Comparison of ENCODE assay signal across 8 cellular contexts in genomic region chr1:87329756-87330200, GRCh38. TPM values are rescaled to one million over a fixed set of nuclear protein-coding genes. Genes with fewer than 3 reads are reported as not detected.
DNase-seq lines count a peak whose midpoint lies in the region; ATAC-seq lines count a peak whose summit lies in the region.

No MANE protein-coding gene starts in this region.

- DNase-seq in NCI-H2107 treated with DMSO at 0.1 percent for 48 hours (lab: John Stamatoyannopoulos, UW; ENCODE audit: unreplicated experiment), result peak; percentile 60
- DNase-seq in NCI-H2107 (lab: John Stamatoyannopoulos, UW), result no peak
- peak; percentile 48 to 64 for DNase-seq in NOMO-1 (lab: John Stamatoyannopoulos, UW; ENCODE audit: unreplicated experiment in 2 of 2)
- DNase-seq in central memory CD8-positive, alpha-beta T cell (ENCODE audit: low spot score in 2 of 2), result no peak
- peak; percentile 55 for DNase-seq in mesenchymal stem cell
- no peak for DNase-seq in aorta

- WGBS in mesenchymal stem cell, result 0% methylated on average over 4 of the region's 5 CpGs
- WGBS in aorta, 2 donors, result 0 to 1% methylated on average over 5 of the region's 5 CpGs

- no peak overlapping the region for H2AFZ ChIP-seq in mesenchymal stem cell (ENCODE audit: low read depth, low read length)

- H2BK12ac ChIP-seq in mesenchymal stem cell (ENCODE audit: low read length in 2 of 2), result no peak overlapping the region

- no peak overlapping the region for H2BK120ac ChIP-seq in mesenchymal stem cell (ENCODE audit: low read depth, low read length)

- peaks cover 0 to 14% of the 10 kb centered on the region in 2 experiments for H3K36me3 ChIP-seq in mesenchymal stem cell (ENCODE audit: control insufficient read depth in 1 of 2, insufficient read depth in 2 of 2, low read depth in 1 of 2, low read length in 2 of 2)
- H3K36me3 ChIP-seq in aorta (ENCODE audit: control insufficient read depth in 1 of 2, insufficient read depth in 2 of 2, low read length in 1 of 2), result no peaks in the 10 kb centered on the region

- peak overlapping the region; percentile 97 for H3K4me3 Mint-ChIP-seq in central memory CD8-positive, alpha-beta T cell

- H2BK15ac ChIP-seq in mesenchymal stem cell (ENCODE audit: low read depth, poor library complexity, severe bottlenecking), result no peak overlapping the region

- no peak overlapping the region for H3K23ac ChIP-seq in mesenchymal stem cell (ENCODE audit: low read length in 2 of 2)

- peaks cover 10% of the 10 kb centered on the region for H3K79me1 ChIP-seq in mesenchymal stem cell (replicated peaks; ENCODE audit: low read length, poor library complexity, severe bottlenecking)

- no peak overlapping the region for H3K18ac ChIP-seq in mesenchymal stem cell (ENCODE audit: low read depth in 1 of 2, low read length in 2 of 2)

- no peaks in the 10 kb centered on the region for H3K27me3 ChIP-seq in mesenchymal stem cell (ENCODE audit: control insufficient read depth in 1 of 2, insufficient read depth in 1 of 2, low read length in 2 of 2)
- H3K27me3 ChIP-seq in aorta (ENCODE audit: control insufficient read depth in 1 of 2, insufficient read depth in 2 of 2, low read length in 1 of 2), result no peaks in the 10 kb centered on the region

- H3K4me1 ChIP-seq in mesenchymal stem cell (ENCODE audit: control insufficient read depth, insufficient read depth, low read depth, low read length), result peaks cover 10% of the 10 kb centered on the region
- no peaks in the 10 kb centered on the region for H3K4me1 ChIP-seq in aorta (ENCODE audit: control insufficient read depth in 1 of 2, insufficient read depth in 2 of 2, low read length in 2 of 2)

- no peaks in the 10 kb centered on the region for H3K27me3 Mint-ChIP-seq in central memory CD8-positive, alpha-beta T cell

- ATAC-seq in central memory CD8-positive, alpha-beta T cell (replicated peaks; ENCODE audit: extremely low read depth, poor library complexity, severe bottlenecking), result peak; percentile 13
- ATAC-seq in aorta (ENCODE audit: low FRiP score), result no peak
- no peak for ATAC-seq in HG02885 (IDR thresholded peaks at IDR 0.05; ENCODE audit: poor library complexity, unreplicated experiment)
- no peak for ATAC-seq in HG03097 (IDR thresholded peaks at IDR 0.05; ENCODE audit: low FRiP score, unreplicated experiment)

- peak overlapping the region; percentile 92 for H3K4me2 ChIP-seq in mesenchymal stem cell (ENCODE audit: low read length, poor library complexity, severe bottlenecking)

- intact Hi-C loops in aorta (cut with DNase I), result loop anchor here (1.0 to 10.0 kb wide), 8 partner anchors 165 to 1555 kb away; no protein-coding TSS in a partner anchor

- H4K8ac ChIP-seq in mesenchymal stem cell (ENCODE audit: low read length), result no peak overlapping the region

- no peak overlapping the region for H4K91ac ChIP-seq in mesenchymal stem cell (ENCODE audit: low read length)

- H3K27ac Mint-ChIP-seq in central memory CD8-positive, alpha-beta T cell (ENCODE audit: low read depth), result peak overlapping the region; percentile 97

- H3K27ac ChIP-seq in mesenchymal stem cell (ENCODE audit: low read length, poor library complexity, severe bottlenecking), result peak overlapping the region; percentile 85
- peak overlapping the region in 1 of 2 donors; percentile 93 for H3K27ac ChIP-seq in aorta (ENCODE audit: low read depth in 1 of 2, low read length in 2 of 2)

- H2AK5ac ChIP-seq in mesenchymal stem cell (ENCODE audit: low read length, severe bottlenecking), result no peak overlapping the region

- H2BK5ac ChIP-seq in mesenchymal stem cell (ENCODE audit: low read depth, low read length, poor library complexity, severe bottlenecking), result no peak overlapping the region

- H3K9me3 ChIP-seq in mesenchymal stem cell (ENCODE audit: control insufficient read depth, low read length) (no peaks in the 10 kb centered on the region), aorta (ENCODE audit: control insufficient read depth, low read length) (no peaks in the 10 kb centered on the region)

- H3K4me3 ChIP-seq in mesenchymal stem cell (ENCODE audit: insufficient read depth in 1 of 2, low read depth in 1 of 2, low read length in 2 of 2), result peak overlapping the region; percentile 30 to 88
- H3K4me3 ChIP-seq in aorta (ENCODE audit: low read length in 2 of 2), result peak overlapping the region; percentile 96

- no peak overlapping the region for H3K4ac ChIP-seq in mesenchymal stem cell (ENCODE audit: low read depth in 1 of 2, low read length in 2 of 2)

- peak overlapping the region; percentile 95 for H3K9ac ChIP-seq in mesenchymal stem cell (ENCODE audit: low read length)

- H3K9me3 Mint-ChIP-seq in central memory CD8-positive, alpha-beta T cell, result no peaks in the 10 kb centered on the region

- peaks cover 58% of the 10 kb centered on the region for H3K4me1 Mint-ChIP-seq in central memory CD8-positive, alpha-beta T cell

- H3K36me3 Mint-ChIP-seq in central memory CD8-positive, alpha-beta T cell (ENCODE audit: insufficient read depth), result peaks cover 9% of the 10 kb centered on the region

- H3K14ac ChIP-seq in mesenchymal stem cell (ENCODE audit: low read length in 2 of 2), result no peak overlapping the region

RNA-seq across cellular contexts. Expression of gene LMO4, which starts 1.1 kb away (rescaled TPM):
- polyA plus RNA-seq in mesenchymal stem cell (2013, experiment 1 of 2), result 40.6 TPM
- 40.8 TPM for polyA plus RNA-seq in mesenchymal stem cell (2013, experiment 2 of 2)
- 10 to 100 TPM; 42.5 to 45.7 TPM for total RNA-seq in aorta
- 10 to 100 TPM; 50.5 to 51.8 TPM for polyA plus RNA-seq in aorta

Comparison
In these comparisons a context has a peak if more than half of its experiments do, and no peak if none do; other contexts are left out.
1. DNase-seq: peak in NCI-H2107 treated with DMSO at 0.1 percent for 48 hours (single experiment), NOMO-1 (2 of 2) and mesenchymal stem cell (single experiment); none in NCI-H2107 (single experiment), central memory CD8-positive, alpha-beta T cell (0 of 2) and aorta (0 of 2).